Comparison of ENCODE assay signal across 19 cellular contexts in genomic region chr11:82718841-82719240, GRCh38. TPM values are rescaled to one million over a fixed set of nuclear protein-coding genes. Genes with fewer than 3 reads are reported as not detected.
DNase-seq lines count a peak whose midpoint lies in the region; ATAC-seq and TF ChIP-seq lines count a peak whose summit lies in the region.
"Had no signal": no experiment of that assay in that cellular context is flagged by ENCODE, and none has a peak within 500 bp of the region (broad histone marks: within the 10 kb centered on the region; RNA-seq: fewer than 3 reads in every experiment).

No MANE protein-coding gene starts in this region.

- H3K4me1 ChIP-seq in GM23338 (ENCODE audit: insufficient read depth) (no peaks in the 10 kb centered on the region), MM.1S (ENCODE audit: low read length) (0 out of 2 replicates have a peak, but pooled peaks cover 3% of the 10 kb centered on the region)
- H3K4me1 ChIP-seq: SJCRH30 had no signal

- DNase-seq in GM23338 (ENCODE audit: low spot score) (no peak), SK-N-MC (ENCODE audit: low read depth, low spot score) (no peak), substantia nigra (lab: John Stamatoyannopoulos, UW) (no peak), endothelial cell (ENCODE audit: low spot score) (no peak), HK-2 (ENCODE audit: unreplicated experiment) (no peak), MM.1S (no peak)
- DNase-seq: DMS 273 treated with DMSO at 0.1 percent for 48 hours, DMS79, NCI-H2171 had no signal

- H3K4me1 Mint-ChIP-seq in GM23338, result peaks cover 2% of the 10 kb centered on the region
- H3K4me1 Mint-ChIP-seq in endothelial cell (ENCODE audit: unreplicated experiment), result peaks cover 12% of the 10 kb centered on the region
- H3K4me1 Mint-ChIP-seq: CD8-positive, alpha-beta memory T cell had no signal

- H3K4me2 ChIP-seq in GM23338 (no peak overlapping the region), MM.1S (ENCODE audit: low read depth, low read length) (no peak overlapping the region)
- H3K4me2 ChIP-seq: PC-9 had no signal

- H3K4me3 ChIP-seq in GM23338, result no peak overlapping the region
- H3K4me3 ChIP-seq in SK-N-MC, result no peak overlapping the region
- no peak overlapping the region for H3K4me3 ChIP-seq in MM.1S (ENCODE audit: low read length)
- H3K4me3 ChIP-seq: PC-9, SJCRH30 had no signal

- H3F3A ChIP-seq in GM23338 (replicated peaks; ENCODE audit: low read depth) (no peaks in the 10 kb centered on the region), MM.1S (ENCODE audit: insufficient read depth, low read length) (no peaks in the 10 kb centered on the region)

- H3K27me3 ChIP-seq in GM23338 (ENCODE audit: insufficient read depth), result no peaks in the 10 kb centered on the region
- H3K27me3 ChIP-seq in MM.1S (replicated peaks; ENCODE audit: insufficient read depth, low read length), result no peaks in the 10 kb centered on the region
- H3K27me3 ChIP-seq: BE2C, SJCRH30 had no signal

- H3K36me3 Mint-ChIP-seq in GM23338 (ENCODE audit: low read depth) (no peaks in the 10 kb centered on the region), endothelial cell (ENCODE audit: low read depth, unreplicated experiment) (no peaks in the 10 kb centered on the region)
- H3K36me3 Mint-ChIP-seq: CD14-positive monocyte; CD8-positive, alpha-beta memory T cell had no signal

- no peaks in the 10 kb centered on the region for H3K27me3 Mint-ChIP-seq in GM23338 (ENCODE audit: insufficient read depth, low read depth, poor library complexity)
- no peaks in the 10 kb centered on the region for H3K27me3 Mint-ChIP-seq in endothelial cell (ENCODE audit: unreplicated experiment)

- H3K9ac ChIP-seq in SK-N-MC (ENCODE audit: insufficient read length) (no peak overlapping the region), MM.1S (ENCODE audit: low read length) (no peak overlapping the region)

- H3K36me3 ChIP-seq in GM23338 (ENCODE audit: insufficient read depth), result no peaks in the 10 kb centered on the region
- H3K36me3 ChIP-seq in SK-N-MC (ENCODE audit: insufficient read depth, low read length), result no peaks in the 10 kb centered on the region
- H3K36me3 ChIP-seq in MM.1S (replicated peaks; ENCODE audit: insufficient read depth, low read length), result no peaks in the 10 kb centered on the region
- H3K36me3 ChIP-seq: BE2C, SJCRH30 had no signal

- H3K79me2 ChIP-seq in GM23338 (replicated peaks; ENCODE audit: insufficient read depth) (no peaks in the 10 kb centered on the region), MM.1S (ENCODE audit: low read length) (no peaks in the 10 kb centered on the region)

- TF ChIP-seq CTCF in GM23338 (conservative IDR thresholded peaks at IDR 0.05; ENCODE audit: low read depth in 2 of 2) (no peak), endothelial cell (IDR thresholded peaks at IDR 0.05; ENCODE audit: unreplicated experiment) (no peak), MM.1S (IDR thresholded peaks at IDR 0.05; ENCODE audit: low read length) (no peak)

- no peak for ATAC-seq in GM23338

- H3K9me3 Mint-ChIP-seq in GM23338 (no peaks in the 10 kb centered on the region), endothelial cell (ENCODE audit: unreplicated experiment) (no peaks in the 10 kb centered on the region)
- H3K9me3 Mint-ChIP-seq: CD8-positive, alpha-beta memory T cell; H9 had no signal

- no peaks in the 10 kb centered on the region for H3K9me2 ChIP-seq in GM23338 (ENCODE audit: insufficient read depth)
- H3K9me2 ChIP-seq in MM.1S (replicated peaks; ENCODE audit: insufficient read depth, low read length), result no peaks in the 10 kb centered on the region

- H3K27ac Mint-ChIP-seq in GM23338 (no peak overlapping the region), endothelial cell (ENCODE audit: unreplicated experiment) (no peak overlapping the region)
- H3K27ac Mint-ChIP-seq: CD14-positive monocyte; CD8-positive, alpha-beta memory T cell had no signal

- H3K4me3 Mint-ChIP-seq in GM23338, result no peak overlapping the region
- no peak overlapping the region for H3K4me3 Mint-ChIP-seq in endothelial cell (ENCODE audit: unreplicated experiment)
- H3K4me3 Mint-ChIP-seq: CD14-positive monocyte; CD8-positive, alpha-beta memory T cell; H9 had no signal

- H2AFZ ChIP-seq in GM23338, result peak overlapping the region; percentile 11
- no peak overlapping the region for H2AFZ ChIP-seq in MM.1S (ENCODE audit: low read length)
- H2AFZ ChIP-seq: PC-9 had no signal

- H3K27ac ChIP-seq in GM23338 (ENCODE audit: low read depth) (no peak overlapping the region), SK-N-MC (0 out of 2 replicates have a peak overlapping the region, but pooled peaks have one; percentile 33), cingulate gyrus (ENCODE audit: low read depth, low read length) (peak overlapping the region; percentile 88), substantia nigra (ENCODE audit: low read depth, low read length, poor library complexity, severe bottlenecking) (peak overlapping the region; percentile 92), MM.1S (ENCODE audit: low read length) (no peak overlapping the region)
- H3K27ac ChIP-seq: PC-9, SJCRH30 had no signal

- no peaks in the 10 kb centered on the region for H3K9me3 ChIP-seq in SK-N-MC (ENCODE audit: low read depth, low read length)
- H3K9me3 ChIP-seq in MM.1S (replicated peaks; ENCODE audit: insufficient read depth, low read length), result no peaks in the 10 kb centered on the region
- H3K9me3 ChIP-seq: BE2C, SJCRH30 had no signal

- H4K20me1 ChIP-seq in GM23338 (replicated peaks; ENCODE audit: insufficient read depth) (no peaks in the 10 kb centered on the region), MM.1S (ENCODE audit: insufficient read depth, low read length) (no peaks in the 10 kb centered on the region)

TF ChIP-seq in GM23338, 12 proteins besides CTCF, POLR2A, EP300 and RAD21 (continues in another document):
- TF ChIP-seq EZH2 (IDR thresholded peaks at IDR 0.05; ENCODE audit: low read depth, unreplicated experiment) (no peak), POLR2AphosphoS5 (IDR thresholded peaks at IDR 0.05; ENCODE audit: low read depth) (no peak), EZH2phosphoT487 (IDR thresholded peaks at IDR 0.05; ENCODE audit: unreplicated experiment) (no peak), NANOG (IDR thresholded peaks at IDR 0.05; ENCODE audit: borderline replicate concordance) (no peak), ZNF114 (CRISPR knock-in tag; IDR thresholded peaks at IDR 0.05) (no peak), ZNF331 (CRISPR knock-in tag; IDR thresholded peaks at IDR 0.05; ENCODE audit: low read depth) (no peak)
- TF ChIP-seq, protein P1, sequence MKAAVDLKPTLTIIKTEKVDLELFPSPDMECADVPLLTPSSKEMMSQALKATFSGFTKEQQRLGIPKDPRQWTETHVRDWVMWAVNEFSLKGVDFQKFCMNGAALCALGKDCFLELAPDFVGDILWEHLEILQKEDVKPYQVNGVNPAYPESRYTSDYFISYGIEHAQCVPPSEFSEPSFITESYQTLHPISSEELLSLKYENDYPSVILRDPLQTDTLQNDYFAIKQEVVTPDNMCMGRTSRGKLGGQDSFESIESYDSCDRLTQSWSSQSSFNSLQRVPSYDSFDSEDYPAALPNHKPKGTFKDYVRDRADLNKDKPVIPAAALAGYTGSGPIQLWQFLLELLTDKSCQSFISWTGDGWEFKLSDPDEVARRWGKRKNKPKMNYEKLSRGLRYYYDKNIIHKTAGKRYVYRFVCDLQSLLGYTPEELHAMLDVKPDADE (IDR thresholded peaks at IDR 0.05), result no peak
- TF ChIP-seq, protein P2, sequence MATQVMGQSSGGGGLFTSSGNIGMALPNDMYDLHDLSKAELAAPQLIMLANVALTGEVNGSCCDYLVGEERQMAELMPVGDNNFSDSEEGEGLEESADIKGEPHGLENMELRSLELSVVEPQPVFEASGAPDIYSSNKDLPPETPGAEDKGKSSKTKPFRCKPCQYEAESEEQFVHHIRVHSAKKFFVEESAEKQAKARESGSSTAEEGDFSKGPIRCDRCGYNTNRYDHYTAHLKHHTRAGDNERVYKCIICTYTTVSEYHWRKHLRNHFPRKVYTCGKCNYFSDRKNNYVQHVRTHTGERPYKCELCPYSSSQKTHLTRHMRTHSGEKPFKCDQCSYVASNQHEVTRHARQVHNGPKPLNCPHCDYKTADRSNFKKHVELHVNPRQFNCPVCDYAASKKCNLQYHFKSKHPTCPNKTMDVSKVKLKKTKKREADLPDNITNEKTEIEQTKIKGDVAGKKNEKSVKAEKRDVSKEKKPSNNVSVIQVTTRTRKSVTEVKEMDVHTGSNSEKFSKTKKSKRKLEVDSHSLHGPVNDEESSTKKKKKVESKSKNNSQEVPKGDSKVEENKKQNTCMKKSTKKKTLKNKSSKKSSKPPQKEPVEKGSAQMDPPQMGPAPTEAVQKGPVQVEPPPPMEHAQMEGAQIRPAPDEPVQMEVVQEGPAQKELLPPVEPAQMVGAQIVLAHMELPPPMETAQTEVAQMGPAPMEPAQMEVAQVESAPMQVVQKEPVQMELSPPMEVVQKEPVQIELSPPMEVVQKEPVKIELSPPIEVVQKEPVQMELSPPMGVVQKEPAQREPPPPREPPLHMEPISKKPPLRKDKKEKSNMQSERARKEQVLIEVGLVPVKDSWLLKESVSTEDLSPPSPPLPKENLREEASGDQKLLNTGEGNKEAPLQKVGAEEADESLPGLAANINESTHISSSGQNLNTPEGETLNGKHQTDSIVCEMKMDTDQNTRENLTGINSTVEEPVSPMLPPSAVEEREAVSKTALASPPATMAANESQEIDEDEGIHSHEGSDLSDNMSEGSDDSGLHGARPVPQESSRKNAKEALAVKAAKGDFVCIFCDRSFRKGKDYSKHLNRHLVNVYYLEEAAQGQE (IDR thresholded peaks at IDR 0.05; ENCODE audit: unreplicated experiment), result no peak

RNA-seq across cellular contexts. Expression of gene FAM181B, which starts 14.8 kb away (rescaled TPM):
- 0.87 and 1.5 TPM in 2 replicates for total RNA-seq in GM23338 (2014; rRNA removed; shearing (Covaris generic))
- 0.23 and 0.36 TPM in 2 replicates for polyA plus RNA-seq in GM23338 (2016; fragmentation: Nextera tagmentation; extraction: Ambion mirVana)
- 1.0 TPM for total RNA-seq in endothelial cell (ENCODE audit: unreplicated experiment)
- total RNA-seq: CD8-positive, alpha-beta memory T cell; LHCN-M2; MCF 10A; PC-9; RPMI7951; SJCRH30 had no signal
- polyA plus RNA-seq: CD14-positive monocyte; CD8-positive, alpha-beta memory T cell had no signal

Comparison
In these comparisons a context has a peak if more than half of its experiments do, and no peak if none do; other contexts are left out.
1. H3K27ac ChIP-seq: peak in SK-N-MC (single experiment), cingulate gyrus (single experiment) and substantia nigra (single experiment); none in GM23338 (single experiment) and MM.1S (single experiment).